9 cellular contexts compared by ENCODE assay signal in the genomic region with DNA sequence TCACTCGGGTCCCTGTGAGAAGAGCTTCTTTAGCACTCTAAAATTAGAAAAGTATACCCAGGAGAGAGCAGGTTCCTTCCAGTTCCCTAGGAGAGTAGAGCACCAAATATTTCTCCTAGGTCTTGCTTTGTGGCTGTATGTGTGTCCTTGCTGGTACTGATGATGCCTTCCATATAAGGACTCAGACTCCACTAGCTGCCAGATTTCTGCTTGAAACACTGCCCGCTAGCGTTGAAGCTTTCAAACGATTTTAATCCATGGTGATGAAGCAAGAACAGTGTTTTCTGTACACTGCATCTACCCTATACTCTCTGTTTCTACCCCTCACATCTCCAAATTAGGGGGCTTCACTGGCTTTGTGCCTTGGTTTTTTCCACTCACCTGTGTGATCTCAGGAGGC. TPM values are rescaled to one million over a fixed set of nuclear protein-coding genes. Genes with fewer than 3 reads are reported as not detected.
A peak's percentile ranks its signal among the peaks of the same experiment; 100 is the strongest.
DNase-seq lines count a peak whose midpoint lies in the region; ATAC-seq, FAIRE-seq and TF ChIP-seq lines count a peak whose summit lies in the region.
"Had no signal": no experiment of that assay in that cellular context is flagged by ENCODE, and none has a peak within 500 bp of the region (broad histone marks: within the 10 kb centered on the region; RNA-seq: fewer than 3 reads in every experiment).

No MANE protein-coding gene starts in this region.

- H3K4me2 ChIP-seq in OCI-LY7 (ENCODE audit: low read length), result peak overlapping the region; percentile 72
- H3K4me2 ChIP-seq in fibroblast of lung (ENCODE audit: extremely low read depth, insufficient read depth, low read length), result peak overlapping the region; percentile 75

- H4K20me1 ChIP-seq in OCI-LY7 (ENCODE audit: insufficient read depth, low read length) (no peaks in the 10 kb centered on the region; the same call in 1 of the 2 replicates), fibroblast of lung (ENCODE audit: control insufficient read depth, extremely low read depth, insufficient read depth, low read length) (no peaks in the 10 kb centered on the region)

- H3K9me3 ChIP-seq in OCI-LY7 (ENCODE audit: low read length) (no peaks in the 10 kb centered on the region), fibroblast of lung (ENCODE audit: control insufficient read depth, insufficient read depth, low read depth, low read length) (no peaks in the 10 kb centered on the region), small intestine (ENCODE audit: control insufficient read depth, low read depth) (no peaks in the 10 kb centered on the region)

- intact Hi-C loops in OCI-LY7 (cut with micrococcal nuclease; ENCODE audit: unreplicated experiment), result loop anchor here (5.0 kb wide), 1 partner anchor 656 kb away; the partner anchor contains the start of gene NIPSNAP3A

- H3K79me2 ChIP-seq in OCI-LY7 (ENCODE audit: insufficient read depth, low read depth, low read length) (peaks cover 40% of the 10 kb centered on the region), fibroblast of lung (ENCODE audit: control insufficient read depth, insufficient read depth, low read length) (peaks cover 16% of the 10 kb centered on the region)

- no peaks in the 10 kb centered on the region for H3K9me2 ChIP-seq in OCI-LY7 (ENCODE audit: insufficient read depth, low read length)

- no TSS peak for BruUV-seq in OCI-LY7 (replicated peaks; lab: Mats Ljungman, UMichigan)

- H3K4me1 ChIP-seq in OCI-LY7 (ENCODE audit: insufficient read depth, low read length, poor library complexity, severe bottlenecking) (peaks cover 43% of the 10 kb centered on the region), fibroblast of lung (ENCODE audit: control insufficient read depth, extremely low read depth, insufficient read depth, low read length) (peaks cover 4% of the 10 kb centered on the region), small intestine (ENCODE audit: control insufficient read depth in 2 of 2, insufficient read depth in 1 of 2, low read depth in 1 of 2, low read length in 1 of 2) (peaks cover 0 to 4% of the 10 kb centered on the region in 2 donors)

- H3K27ac ChIP-seq in OCI-LY7 (ENCODE audit: low read depth, low read length, poor library complexity, severe bottlenecking), result no peak overlapping the region
- peak overlapping the region; percentile 57 for H3K27ac ChIP-seq in fibroblast of lung (ENCODE audit: insufficient read depth, low read length)
- peak overlapping the region in 1 of 2 donors; percentile 3 for H3K27ac ChIP-seq in small intestine (ENCODE audit: low read depth in 1 of 2, low read length in 1 of 2)

- no peak for FAIRE-seq in small intestine (lab: Jason Lieb, UNC)
- FAIRE-seq: endometrium had no signal

- H2AFZ ChIP-seq in OCI-LY7 (ENCODE audit: low read length) (no peak overlapping the region), fibroblast of lung (ENCODE audit: low read length) (peak overlapping the region; percentile 57)

- DNase-seq in OCI-LY7 (ENCODE audit: low spot score), result peak; percentile 42
- peak; percentile 35 to 89 for DNase-seq in fibroblast of lung (ENCODE audit: low read depth in 2 of 2)
- DNase-seq in small intestine, result peak; percentile 22
- DNase-seq in OCI-M2 (lab: John Stamatoyannopoulos, UW; ENCODE audit: unreplicated experiment), result no peak
- no peak for DNase-seq in NCI-H2171 (lab: John Stamatoyannopoulos, UW)

- TF ChIP-seq CTCF in OCI-LY7 (conservative IDR thresholded peaks at IDR 0.05; ENCODE audit: low read length), result peak; percentile 63
- peak; percentile 55 to 67 for TF ChIP-seq CTCF in fibroblast of lung (conservative IDR thresholded peaks at IDR 0.05 in 1 of 2, IDR thresholded peaks at IDR 0.05 in 1 of 2; ENCODE audit: low read depth in 1 of 2, low read length in 2 of 2)

- H3K27me3 ChIP-seq in fibroblast of lung (ENCODE audit: control insufficient read depth, insufficient read depth, low read length), result no peaks in the 10 kb centered on the region
- H3K27me3 ChIP-seq in small intestine (ENCODE audit: control insufficient read depth in 2 of 2, insufficient read depth in 2 of 2, low read length in 2 of 2), result no peaks in the 10 kb centered on the region

- POLR2A ChIA-PET in OCI-LY7 (lab: Charles Lee), result interaction anchor here (0.9 to 1.5 kb wide), 2 partner anchors 27 to 232 kb away, joined by 3 read pairs; no protein-coding TSS in a partner anchor

- ATAC-seq in GM18499 (IDR thresholded peaks at IDR 0.05; ENCODE audit: insufficient read depth, unreplicated experiment) (peak; percentile 44), HG03175 (IDR thresholded peaks at IDR 0.05; ENCODE audit: unreplicated experiment) (peak; percentile 10), HG02610 (IDR thresholded peaks at IDR 0.05; ENCODE audit: unreplicated experiment) (no peak)

- CTCF ChIA-PET in OCI-LY7 (lab: Charles Lee; ENCODE audit: unreplicated experiment), result no interaction called here

- H3K4me3 ChIP-seq in OCI-LY7 (ENCODE audit: low read depth, low read length, poor library complexity, severe bottlenecking) (no peak overlapping the region), fibroblast of lung (replicated peaks in 1 of 4; ENCODE audit: control extremely low read depth in 1 of 4, insufficient read depth in 1 of 4, low read depth in 3 of 4, low read length in 4 of 4) (peak overlapping the region in 3 of 4 experiments; percentile 15 to 51 (median 31)), small intestine (ENCODE audit: low read depth in 1 of 2, low read length in 2 of 2) (no peak overlapping the region)

- H3K9ac ChIP-seq in fibroblast of lung (ENCODE audit: insufficient read depth, low read length), result peak overlapping the region; percentile 41

- WGBS in small intestine, 3 donors, result 51 to 80% (median 56%) methylated on average over 4 of the region's 4 CpGs

- H3K36me3 ChIP-seq in OCI-LY7 (ENCODE audit: insufficient read depth, low read length) (peaks cover 13% of the 10 kb centered on the region), fibroblast of lung (ENCODE audit: control insufficient read depth, insufficient read depth, low read length) (no peaks in the 10 kb centered on the region), small intestine (ENCODE audit: control insufficient read depth in 2 of 2, insufficient read depth in 2 of 2, low read length in 2 of 2) (no peaks in the 10 kb centered on the region)

RNA-seq across cellular contexts. Expression of gene SMC2, which starts 2.4 kb away (rescaled TPM):
- total RNA-seq in OCI-LY7 (2014; rRNA removed; shearing (Covaris generic)), result 56.4 and 76.6 TPM in 2 replicates
- total RNA-seq in OCI-LY7 (2022) (87.4 and 89.3 TPM in 2 replicates), fibroblast of lung (6.7 and 12.6 TPM in 2 replicates)
- polyA plus RNA-seq in fibroblast of lung (8.9 and 18.6 TPM in 2 replicates), small intestine (1 to 10 TPM; 1.6 to 9.8 (median 2.2) TPM)
- polyA plus RNA-seq in fibroblast of lung (2012), result 7.9 and 16.9 TPM in 2 replicates
- 1.1 and 2.8 TPM in 2 replicates for polyA minus RNA-seq in fibroblast of lung (ENCODE audit: low replicate concordance)

Comparison
In these comparisons a context has a peak if more than half of its experiments do, and no peak if none do; other contexts are left out.
1. DNase-seq: peak in OCI-LY7 (single experiment), fibroblast of lung (2 of 2) and small intestine (single experiment); none in OCI-M2 (single experiment) and NCI-H2171 (single experiment).
2. H3K4me3 ChIP-seq: peak in fibroblast of lung (3 of 4); none in OCI-LY7 (single experiment) and small intestine (0 of 2).